In genomic region chr11:44531636-44532035, GRCh38 we compare ENCODE assay signal across 18 cellular contexts. TPM values are rescaled to one million over a fixed set of nuclear protein-coding genes. Genes with fewer than 3 reads are reported as not detected.
DNase-seq lines count a peak whose midpoint lies in the region; ATAC-seq, FAIRE-seq and TF ChIP-seq lines count a peak whose summit lies in the region.
"Had no signal": no experiment of that assay in that cellular context is flagged by ENCODE, and none has a peak within 500 bp of the region (broad histone marks: within the 10 kb centered on the region; RNA-seq: fewer than 3 reads in every experiment).

No MANE protein-coding gene starts in this region.

- no peak overlapping the region for H2BK120ac ChIP-seq in neuronal stem cell (ENCODE audit: low read depth, low read length)

- H2BK12ac ChIP-seq in neuronal stem cell (ENCODE audit: low read length): no peak overlapping the region

- TF ChIP-seq CTCF in chondrocyte (IDR thresholded peaks at IDR 0.05): no peak

- no peak overlapping the region for H2BK15ac ChIP-seq in neuronal stem cell (ENCODE audit: low read length)

- H4K91ac ChIP-seq in neuronal stem cell (ENCODE audit: low read depth, low read length, poor library complexity): no peak overlapping the region

- H2AFZ ChIP-seq in neuronal stem cell (ENCODE audit: low read length): no peak overlapping the region
- H2AFZ ChIP-seq: GM23248 had no signal

- ATAC-seq in activated CD8-positive, alpha-beta T cell treated with anti-CD3 and anti-CD28 coated beads, Interleukin-2, amount 10 ng/mL, durations not matched to agents 7 days and 5 days: no peak
- ATAC-seq: HCT116 had no signal

- peaks cover 0 to 17% (median 0%) of the 10 kb centered on the region in 3 experiments for H3K27me3 ChIP-seq in neuronal stem cell (ENCODE audit: control insufficient read depth in 3 of 3, insufficient read depth in 3 of 3, low read depth in 1 of 3, low read length in 3 of 3)

- no peaks in the 10 kb centered on the region for H3K27me3 Mint-ChIP-seq in activated CD4-positive, alpha-beta T cell treated with anti-CD3 and anti-CD28 coated beads, Interleukin-2, amount 10 ng/mL, durations not matched to agents 7 days and 5 days
- H3K27me3 Mint-ChIP-seq in activated CD8-positive, alpha-beta T cell treated with anti-CD3 and anti-CD28 coated beads, Interleukin-2, amount 10 ng/mL, durations not matched to agents 7 days and 5 days (ENCODE audit: low read depth): peaks cover 8% of the 10 kb centered on the region
- H3K27me3 Mint-ChIP-seq in chondrocyte (ENCODE audit: low read depth): peaks cover 22% of the 10 kb centered on the region

- no peak overlapping the region for H3K23ac ChIP-seq in neuronal stem cell (ENCODE audit: low read depth, low read length, poor library complexity)

- H2BK5ac ChIP-seq in neuronal stem cell (ENCODE audit: low read length): peak overlapping the region; percentile 8

- no peaks in the 10 kb centered on the region for H3K36me3 Mint-ChIP-seq in activated CD4-positive, alpha-beta T cell treated with anti-CD3 and anti-CD28 coated beads, Interleukin-2, amount 10 ng/mL, durations not matched to agents 7 days and 5 days (ENCODE audit: low read depth)
- no peaks in the 10 kb centered on the region for H3K36me3 Mint-ChIP-seq in activated CD8-positive, alpha-beta T cell treated with anti-CD3 and anti-CD28 coated beads, Interleukin-2, amount 10 ng/mL, durations not matched to agents 7 days and 5 days (ENCODE audit: low read depth)
- H3K36me3 Mint-ChIP-seq in chondrocyte (ENCODE audit: low read depth): no peaks in the 10 kb centered on the region
- H3K36me3 Mint-ChIP-seq: CD14-positive monocyte had no signal

- no peak overlapping the region for H3K4me3 Mint-ChIP-seq in activated CD4-positive, alpha-beta T cell treated with anti-CD3 and anti-CD28 coated beads, Interleukin-2, amount 10 ng/mL, durations not matched to agents 7 days and 5 days
- no peak overlapping the region for H3K4me3 Mint-ChIP-seq in activated CD8-positive, alpha-beta T cell treated with anti-CD3 and anti-CD28 coated beads, Interleukin-2, amount 10 ng/mL, durations not matched to agents 7 days and 5 days
- no peak overlapping the region for H3K4me3 Mint-ChIP-seq in chondrocyte (ENCODE audit: unreplicated experiment)
- H3K4me3 Mint-ChIP-seq: CD14-positive monocyte had no signal

- no peak overlapping the region for H3K4me2 ChIP-seq in neuronal stem cell (ENCODE audit: insufficient read depth, low read length, poor library complexity, severe bottlenecking)

- no peak for DNase-seq in activated CD4-positive, alpha-beta T cell treated with anti-CD3 and anti-CD28 coated beads, Interleukin-2, amount 10 ng/mL, durations not matched to agents 7 days and 5 days
- DNase-seq in activated CD4-positive, alpha-beta T cell treated with anti-CD3 and anti-CD28 coated beads, Interleukin-2, amount 50 U/mL, for 4 hours: no peak
- DNase-seq in GM12891 (ENCODE audit: insufficient read length, low spot score) (no peak), neuronal stem cell (ENCODE audit: low spot score) (no peak), medulla oblongata (ENCODE audit: extremely low spot score) (no peak), COLO668 (lab: John Stamatoyannopoulos, UW; ENCODE audit: unreplicated experiment) (no peak), chondrocyte (ENCODE audit: low spot score) (no peak)
- DNase-seq in activated CD8-positive, alpha-beta T cell treated with anti-CD3 and anti-CD28 coated beads, Interleukin-2, amount 10 ng/mL, durations not matched to agents 7 days and 5 days: no peak
- DNase-seq: Calu3, DMS79, GM23248, IMR-90, NCI-H1436, NCI-H2029 treated with DMSO at 0.1 percent for 48 hours, NCI-H510A had no signal

- FAIRE-seq in GM12891 (lab: Jason Lieb, UNC): no peak
- FAIRE-seq: GM12892 had no signal

- no peak overlapping the region for H3K4me3 ChIP-seq in neuronal stem cell (ENCODE audit: low read length in 2 of 2)
- H3K4me3 ChIP-seq: GM23248 had no signal

- H3K79me1 ChIP-seq in neuronal stem cell (ENCODE audit: low read depth, low read length): no peaks in the 10 kb centered on the region

- peak overlapping the region; percentile 79 for H3K27ac Mint-ChIP-seq in activated CD4-positive, alpha-beta T cell treated with anti-CD3 and anti-CD28 coated beads, Interleukin-2, amount 10 ng/mL, durations not matched to agents 7 days and 5 days
- peak overlapping the region; percentile 74 for H3K27ac Mint-ChIP-seq in activated CD8-positive, alpha-beta T cell treated with anti-CD3 and anti-CD28 coated beads, Interleukin-2, amount 10 ng/mL, durations not matched to agents 7 days and 5 days
- no peak overlapping the region for H3K27ac Mint-ChIP-seq in chondrocyte (ENCODE audit: unreplicated experiment)

- TF ChIP-seq POLR2A in GM12891 (IDR thresholded peaks at IDR 0.05; ENCODE audit: low read depth, low read length): no peak

- CTCF ChIA-PET in activated CD4-positive, alpha-beta T cell treated with anti-CD3 and anti-CD28 coated beads, Interleukin-2, amount 10 ng/mL, durations not matched to agents 7 days and 5 days (lab: Charles Lee): interaction anchor here (1.0 to 1.4 kb wide), 4 partner anchors 8 to 405 kb away, joined by 3 to 7 read pairs (median 4); no protein-coding TSS in a partner anchor
- CTCF ChIA-PET in activated CD8-positive, alpha-beta T cell treated with anti-CD3 and anti-CD28 coated beads, Interleukin-2, amount 10 ng/mL, durations not matched to agents 7 days and 5 days (lab: Charles Lee): interaction anchor here (1.1 to 1.5 kb wide), 2 partner anchors 8 to 246 kb away, joined by 3 to 9 read pairs; no protein-coding TSS in a partner anchor

- H3K4ac ChIP-seq in neuronal stem cell (ENCODE audit: low read length): no peak overlapping the region

- H3K18ac ChIP-seq in neuronal stem cell (ENCODE audit: low read length): no peak overlapping the region

- no peak overlapping the region for H3K27ac ChIP-seq in neuronal stem cell (replicated peaks; ENCODE audit: low read length)
- H3K27ac ChIP-seq: GM23248 had no signal

- peak overlapping the region; percentile 28 for H2AK5ac ChIP-seq in neuronal stem cell (ENCODE audit: low read depth, low read length)

- H3K4me1 Mint-ChIP-seq in activated CD4-positive, alpha-beta T cell treated with anti-CD3 and anti-CD28 coated beads, Interleukin-2, amount 10 ng/mL, durations not matched to agents 7 days and 5 days: peaks cover 26% of the 10 kb centered on the region
- H3K4me1 Mint-ChIP-seq in activated CD8-positive, alpha-beta T cell treated with anti-CD3 and anti-CD28 coated beads, Interleukin-2, amount 10 ng/mL, durations not matched to agents 7 days and 5 days (ENCODE audit: low read depth): peaks cover 27% of the 10 kb centered on the region
- H3K4me1 Mint-ChIP-seq in chondrocyte (ENCODE audit: low read depth): peaks cover 10% of the 10 kb centered on the region

- WGBS in neuronal stem cell (ENCODE audit: extremely low coverage in 2 of 2, insufficient read length in 2 of 2, insufficient replicate concordance in 1 of 2), 2 donors: no CpG with 5 or more reads among the region's 8 CpGs

- no peak overlapping the region for H3K9ac ChIP-seq in neuronal stem cell (ENCODE audit: low read depth, low read length, poor library complexity)
- H3K9ac ChIP-seq: GM23248 had no signal

- H3K4me1 ChIP-seq in neuronal stem cell (ENCODE audit: control insufficient read depth in 2 of 2, insufficient read depth in 1 of 2, low read depth in 1 of 2, low read length in 2 of 2): peaks cover 0 to 11% of the 10 kb centered on the region in 2 donors

- POLR2A ChIA-PET in activated CD4-positive, alpha-beta T cell treated with anti-CD3 and anti-CD28 coated beads, Interleukin-2, amount 10 ng/mL, durations not matched to agents 7 days and 5 days (lab: Charles Lee): no interaction called here
- POLR2A ChIA-PET in activated CD8-positive, alpha-beta T cell treated with anti-CD3 and anti-CD28 coated beads, Interleukin-2, amount 10 ng/mL, durations not matched to agents 7 days and 5 days (lab: Charles Lee): no interaction called here

- no peaks in the 10 kb centered on the region for H3K36me3 ChIP-seq in neuronal stem cell (replicated peaks in 1 of 2; ENCODE audit: control insufficient read depth in 2 of 2, insufficient read depth in 2 of 2, low read length in 2 of 2)

- H3K9me3 Mint-ChIP-seq in activated CD4-positive, alpha-beta T cell treated with anti-CD3 and anti-CD28 coated beads, Interleukin-2, amount 10 ng/mL, durations not matched to agents 7 days and 5 days: no peaks in the 10 kb centered on the region
- H3K9me3 Mint-ChIP-seq in activated CD8-positive, alpha-beta T cell treated with anti-CD3 and anti-CD28 coated beads, Interleukin-2, amount 10 ng/mL, durations not matched to agents 7 days and 5 days (ENCODE audit: insufficient read depth): no peaks in the 10 kb centered on the region
- no peaks in the 10 kb centered on the region for H3K9me3 Mint-ChIP-seq in chondrocyte (ENCODE audit: low read depth)

- H3K9me3 ChIP-seq in neuronal stem cell (replicated peaks in 1 of 2; ENCODE audit: control insufficient read depth in 2 of 2, insufficient read depth in 1 of 2, low read depth in 1 of 2, low read length in 2 of 2): no peaks in the 10 kb centered on the region

- H3K14ac ChIP-seq in neuronal stem cell (ENCODE audit: low read length): peak overlapping the region; percentile 65

- no peak overlapping the region for H4K8ac ChIP-seq in neuronal stem cell (ENCODE audit: low read depth, low read length)

TF ChIP-seq in GM12891, 5 proteins besides CTCF, POLR2A, EP300 and RAD21:
- TF ChIP-seq SPI1 (IDR thresholded peaks at IDR 0.05; ENCODE audit: low read depth, low read length): 0 out of 2 replicates have a peak, but pooled peaks have one; percentile 7
- TF ChIP-seq POLR2AphosphoS5 (IDR thresholded peaks at IDR 0.05; ENCODE audit: low read depth, low read length): no peak

RNA-seq across cellular contexts. Expression of gene CD82, which starts 33.8 kb away (rescaled TPM):
- total RNA-seq in activated CD4-positive, alpha-beta T cell treated with anti-CD3 and anti-CD28 coated beads, Interleukin-2, amount 10 ng/mL, durations not matched to agents 7 days and 5 days: 100 to 1,000 TPM; 126 to 128 TPM
- polyA plus RNA-seq in GM12891 (2012; ENCODE audit: low read depth, missing spikeins): 127 TPM
- total RNA-seq in activated CD8-positive, alpha-beta T cell treated with anti-CD3 and anti-CD28 coated beads, Interleukin-2, amount 10 ng/mL, durations not matched to agents 7 days and 5 days: 10 to 100 TPM; 68.2 to 72.9 TPM
- polyA plus RNA-seq in neuronal stem cell (2013, experiment 1 of 2): 51.9 TPM
- polyA plus RNA-seq in neuronal stem cell (2013, experiment 2 of 2): 51.1 TPM
- 14.4 to 46.6 TPM (median 17.0 TPM) in 3 replicates for total RNA-seq in chondrocyte
